25 cellular contexts compared by ENCODE assay signal in genomic region chr9:134265078-134265477, GRCh38.
"Had no signal": no experiment of that assay in that cellular context is flagged by ENCODE, and none has a peak within 500 bp of the region (broad histone marks: within the 10 kb centered on the region; RNA-seq: fewer than 3 reads in every experiment).

No MANE protein-coding gene starts in this region.

- H3K36me3 ChIP-seq: gastroesophageal sphincter, heart left ventricle, left ventricle myocardium inferior, lower lobe of right lung, thoracic aorta, tibial nerve, upper lobe of right lung, uterus had no signal

- H3K27me3 ChIP-seq: dorsolateral prefrontal cortex, hepatocyte, upper lobe of right lung, uterus had no signal

- H3K27ac ChIP-seq: dorsolateral prefrontal cortex, epithelial cell of prostate, gastroesophageal sphincter, heart left ventricle, hepatocyte, left ventricle myocardium inferior, lower lobe of right lung, parathyroid adenoma, thoracic aorta, tibial nerve, upper lobe of right lung, uterus had no signal

- H3K4me1 ChIP-seq: gastroesophageal sphincter, upper lobe of right lung, uterus had no signal

- H3K4me3 ChIP-seq: dorsolateral prefrontal cortex, gastroesophageal sphincter, heart left ventricle, hepatocyte, left ventricle myocardium inferior, lower lobe of right lung, thoracic aorta, tibial nerve, upper lobe of right lung, uterus had no signal

- H3K9ac ChIP-seq: parathyroid adenoma had no signal

- H3K9me3 ChIP-seq: gastroesophageal sphincter, heart left ventricle, left ventricle myocardium inferior, lower lobe of right lung, thoracic aorta, tibial nerve, upper lobe of right lung, uterus had no signal

- H2AFZ ChIP-seq: hepatocyte, parathyroid adenoma had no signal

- DNase-seq: cerebellar nuclear complex; dorsolateral prefrontal cortex; effector CD4-positive, alpha-beta T cell; endodermal cell; foreskin fibroblast; left cardiac atrium; left ventricle myocardium inferior; lower lobe of right lung; naive thymus-derived CD8-positive, alpha-beta T cell; nephron progenitor cell; occipital lobe; stimulated activated CD4-positive, alpha-beta T cell treated with anti-CD3 and anti-CD28 coated beads, Interleukin-4, amount 100 ng/mL, for 4 hours; stimulated activated naive CD8-positive, alpha-beta T cell treated with anti-CD3 and anti-CD28 coated beads, Interleukin-15, Interleukin-2, amounts not matched to agents 100 U/mL and 50 U/mL, for 24 hours; upper lobe of right lung; uterus had no signal

- ATAC-seq: esophagus mucosa; gastroesophageal sphincter; heart left ventricle; left cardiac atrium; lower lobe of right lung; naive thymus-derived CD8-positive, alpha-beta T cell; sciatic nerve; stimulated activated memory B cell treated with anti-CD40 and anti-IgM and Interleukin-4, amounts not matched to agents 10 μg/mL and 1 μg/mL and 100 μg/mL, for 72 hours; stimulated activated naive CD8-positive, alpha-beta T cell treated with anti-CD3 and anti-CD28 coated beads, Interleukin-15, Interleukin-2, amounts not matched to agents 100 U/mL and 50 U/mL, for 24 hours; upper lobe of right lung had no signal

- H3K4me2 ChIP-seq: hepatocyte had no signal

- H3K79me2 ChIP-seq: hepatocyte, parathyroid adenoma had no signal
